Comparison of ENCODE assay signal across 8 cellular contexts in genomic region chr22:17705565-17706450, GRCh38.
DNase-seq lines count a peak whose midpoint lies in the region; ATAC-seq and TF ChIP-seq lines count a peak whose summit lies in the region.

No MANE protein-coding gene starts in this region.

- H3K9me3 ChIP-seq in ovary, result no peaks in the 10 kb centered on the region

- H3K27me3 Mint-ChIP-seq in dendritic cell treated with granulocyte-macrophage colony-stimulating factor and Interleukin-4, amounts not matched to agents 40 ng/mL and 50 ng/mL, for 4 days, result no peaks in the 10 kb centered on the region

- peaks cover 26% of the 10 kb centered on the region for H3K4me1 ChIP-seq in KMS-11 (ENCODE audit: low read depth, poor library complexity, severe bottlenecking)
- peaks cover 1% of the 10 kb centered on the region for H3K4me1 ChIP-seq in ovary (ENCODE audit: insufficient read depth)

- peaks cover 15% of the 10 kb centered on the region for H3K4me1 Mint-ChIP-seq in dendritic cell treated with granulocyte-macrophage colony-stimulating factor and Interleukin-4, amounts not matched to agents 40 ng/mL and 50 ng/mL, for 4 days (ENCODE audit: low read depth)

- H3K27ac ChIP-seq in KMS-11 (peak overlapping the region; percentile 66), ovary (peak overlapping the region in 1 of 2 donors; percentile 14)

- H3K79me2 ChIP-seq in KMS-11 (ENCODE audit: insufficient read depth, low read depth), result no peaks in the 10 kb centered on the region

- H3K4me3 ChIP-seq in KMS-11 (IDR thresholded peaks at IDR 0.05; ENCODE audit: insufficient read depth, low read depth, low read length), result no peak overlapping the region
- H3K4me3 ChIP-seq in ovary, result peak overlapping the region; percentile 21

- 81 to 83% (median 82%) methylated on average over 11 of the region's 11 CpGs for WGBS in ovary, 3 donors

- peak overlapping the region; percentile 59 for H3K4me2 ChIP-seq in KMS-11

- H3K9ac ChIP-seq in KMS-11, result peak overlapping the region; percentile 28; the same call in 1 of the 2 replicates

- ATAC-seq in GM19395 (IDR thresholded peaks at IDR 0.05; ENCODE audit: unreplicated experiment) (peak; percentile 29), GM19397 (IDR thresholded peaks at IDR 0.05; ENCODE audit: unreplicated experiment) (no peak)

- H3K9me3 Mint-ChIP-seq in dendritic cell treated with granulocyte-macrophage colony-stimulating factor and Interleukin-4, amounts not matched to agents 40 ng/mL and 50 ng/mL, for 4 days, result no peaks in the 10 kb centered on the region

- H3K4me3 Mint-ChIP-seq in dendritic cell treated with granulocyte-macrophage colony-stimulating factor and Interleukin-4, amounts not matched to agents 40 ng/mL and 50 ng/mL, for 4 days, result peak overlapping the region; percentile 78

- TF ChIP-seq POLR2A in ovary (IDR thresholded peaks at IDR 0.05), result no peak

- H3K36me3 ChIP-seq in KMS-11 (ENCODE audit: insufficient read depth), result no peaks in the 10 kb centered on the region; the same call in 1 of the 2 replicates
- no peaks in the 10 kb centered on the region for H3K36me3 ChIP-seq in ovary

- TF ChIP-seq CTCF in KMS-11 (conservative IDR thresholded peaks at IDR 0.05; ENCODE audit: low read depth, low read length) (no peak), ovary (IDR thresholded peaks at IDR 0.05) (no peak)

- no peaks in the 10 kb centered on the region for H3K27me3 ChIP-seq in KMS-11 (ENCODE audit: insufficient read depth, low read depth)
- H3K27me3 ChIP-seq in ovary, result no peaks in the 10 kb centered on the region

- H2AFZ ChIP-seq in KMS-11 (ENCODE audit: low read depth), result no peak overlapping the region

- peaks cover 14% of the 10 kb centered on the region for H3K36me3 Mint-ChIP-seq in dendritic cell treated with granulocyte-macrophage colony-stimulating factor and Interleukin-4, amounts not matched to agents 40 ng/mL and 50 ng/mL, for 4 days (ENCODE audit: low read depth)

- H4K20me1 ChIP-seq in KMS-11 (ENCODE audit: insufficient read depth), result no peaks in the 10 kb centered on the region

- TF ChIP-seq EP300 in ovary (IDR thresholded peaks at IDR 0.05), result no peak

- peak overlapping the region; percentile 96 for H3K27ac Mint-ChIP-seq in dendritic cell treated with granulocyte-macrophage colony-stimulating factor and Interleukin-4, amounts not matched to agents 40 ng/mL and 50 ng/mL, for 4 days

- no peak for DNase-seq in ovary
- DNase-seq in NCI-H2081 (lab: John Stamatoyannopoulos, UW), result no peak
- DNase-seq in T1000 (lab: John Stamatoyannopoulos, UW), result no peak
- DNase-seq in RKO (ENCODE audit: low spot score), result no peak

- intact Hi-C loops in dendritic cell treated with granulocyte-macrophage colony-stimulating factor and Interleukin-4, amounts not matched to agents 40 ng/mL and 50 ng/mL, for 4 days (cut with micrococcal nuclease), result loop anchor here (5.0 kb wide), 1 partner anchor 79 kb away; the partner anchor contains the start of gene ATP6V1E1
- intact Hi-C loops in ovary (cut with DNase I), result no loop called here
